ENCODE assay signal across 18 cellular contexts in genomic region chr7:130907439-130907838, GRCh38.
DNase-seq lines count a peak whose midpoint lies in the region; ATAC-seq and TF ChIP-seq lines count a peak whose summit lies in the region.
"Had no signal": no experiment of that assay in that cellular context is flagged by ENCODE, and none has a peak within 500 bp of the region (broad histone marks: within the 10 kb centered on the region; RNA-seq: fewer than 3 reads in every experiment).

No MANE protein-coding gene starts in this region.

- peaks cover 100% of the 10 kb centered on the region for H3F3A ChIP-seq in SK-N-SH (replicated peaks; ENCODE audit: insufficient read depth)

- peaks cover 94% of the 10 kb centered on the region for H3K79me2 ChIP-seq in SK-N-SH (ENCODE audit: insufficient read depth)

- no peaks in the 10 kb centered on the region for H3K9me2 ChIP-seq in SK-N-SH

- no peak for ATAC-seq in SK-N-SH treated with all-trans-retinoic acid at 6 μM for 48 hours
- ATAC-seq in GM19351 (IDR thresholded peaks at IDR 0.05; ENCODE audit: unreplicated experiment): no peak

- CTCF ChIA-PET in SK-N-SH (lab: Yijun Ruan, JAX): interaction anchor here (1.4 to 2.0 kb wide), 3 partner anchors 10 to 133 kb away, joined by 3 to 12 read pairs (median 8); no protein-coding TSS in a partner anchor

- H3K4me1 ChIP-seq in SK-N-SH (ENCODE audit: control insufficient read depth in 1 of 2, insufficient read depth in 2 of 2, low read depth in 1 of 2, low read length in 1 of 2): peaks cover 15 to 39% of the 10 kb centered on the region in 2 experiments

- peak overlapping the region; percentile 89; the same call in 1 of the 2 replicates for H3K4me2 ChIP-seq in SK-N-SH

- intact Hi-C loops in activated T-helper 2 cell treated with anti-CD3 and anti-CD28 coated beads, Interferon-gamma antibody, Interleukin-2, Interleukin-4, amounts not matched to agents 10 μg/mL and 5 μg/mL and 100 μg/mL, durations not matched to agents 14 hours and 24 hours and 36 hours (cut with micrococcal nuclease): no loop called here

- no peak for DNase-seq in SK-N-SH
- peak; percentile 62 for DNase-seq in EH (ENCODE audit: low read depth)
- no peak for DNase-seq in activated T-helper 2 cell treated with anti-CD3 and anti-CD28 coated beads, Interferon-gamma antibody, Interleukin-2, Interleukin-4, amounts not matched to agents 10 μg/mL and 5 μg/mL and 100 μg/mL, durations not matched to agents 14 hours and 24 hours and 36 hours (ENCODE audit: low spot score)
- DNase-seq in fibroblast of the aortic adventitia (ENCODE audit: low read depth): no peak
- no peak for DNase-seq in NCI-H524 treated with DMSO at 0.1 percent for 48 hours (lab: John Stamatoyannopoulos, UW)
- no peak for DNase-seq in hippocampal formation (lab: John Stamatoyannopoulos, UW)
- DNase-seq: activated B cell treated with CpG ODN at 0.5 μM for 24 hours, Caco-2, esophagus squamous epithelium, H9, MM.1S, NCI-H2107, substantia nigra had no signal

- no peaks in the 10 kb centered on the region for H3K9me3 Mint-ChIP-seq in activated T-helper 2 cell treated with anti-CD3 and anti-CD28 coated beads, Interferon-gamma antibody, Interleukin-2, Interleukin-4, amounts not matched to agents 10 μg/mL and 5 μg/mL and 100 μg/mL, durations not matched to agents 14 hours and 24 hours and 36 hours
- H3K9me3 Mint-ChIP-seq: activated B cell treated with CpG ODN at 0.5 μM for 24 hours, H9 had no signal

- POLR2A ChIA-PET in SK-N-SH (lab: Yijun Ruan, JAX): no interaction called here

- TF ChIP-seq CTCF in SK-N-SH (IDR thresholded peaks at IDR 0.05) (no peak), fibroblast of the aortic adventitia (IDR thresholded peaks at IDR 0.05; ENCODE audit: insufficient read depth, low read length) (no peak)

- peaks cover 87% of the 10 kb centered on the region for H3K36me3 Mint-ChIP-seq in activated T-helper 2 cell treated with anti-CD3 and anti-CD28 coated beads, Interferon-gamma antibody, Interleukin-2, Interleukin-4, amounts not matched to agents 10 μg/mL and 5 μg/mL and 100 μg/mL, durations not matched to agents 14 hours and 24 hours and 36 hours (ENCODE audit: low read depth)

- peak overlapping the region; percentile 1 to 100; a peak in 3 of 4 replicates for H3K27ac ChIP-seq in SK-N-SH (ENCODE audit: low read depth in 2 of 2, low read length in 1 of 2)
- H3K27ac ChIP-seq: 22Rv1, neutrophil had no signal

- WGBS in SK-N-SH (ENCODE audit: low lambda C conversion rate): 49% methylated on average over 4 of the region's 4 CpGs

- peak overlapping the region; percentile 35 for H3K27ac Mint-ChIP-seq in activated T-helper 2 cell treated with anti-CD3 and anti-CD28 coated beads, Interferon-gamma antibody, Interleukin-2, Interleukin-4, amounts not matched to agents 10 μg/mL and 5 μg/mL and 100 μg/mL, durations not matched to agents 14 hours and 24 hours and 36 hours
- H3K27ac Mint-ChIP-seq: activated B cell treated with CpG ODN at 0.5 μM for 24 hours, H9 had no signal

- TF ChIP-seq RAD21 in SK-N-SH (IDR thresholded peaks at IDR 0.05; ENCODE audit: low read length): no peak

- H3K9me3 ChIP-seq in SK-N-SH: no peaks in the 10 kb centered on the region
- H3K9me3 ChIP-seq: Caco-2, esophagus squamous epithelium, neutrophil had no signal

- H3K4me1 Mint-ChIP-seq in activated T-helper 2 cell treated with anti-CD3 and anti-CD28 coated beads, Interferon-gamma antibody, Interleukin-2, Interleukin-4, amounts not matched to agents 10 μg/mL and 5 μg/mL and 100 μg/mL, durations not matched to agents 14 hours and 24 hours and 36 hours (ENCODE audit: low read depth): peaks cover 68% of the 10 kb centered on the region

- peak overlapping the region; percentile 71; the same call in 1 of the 2 replicates for H3K9ac ChIP-seq in SK-N-SH

- H3K36me3 ChIP-seq in SK-N-SH (replicated peaks in 1 of 2; ENCODE audit: control insufficient read depth in 1 of 2, insufficient read depth in 2 of 2, low read length in 1 of 2): peaks cover 9 to 53% of the 10 kb centered on the region in 2 experiments

- H3K4me3 ChIP-seq in SK-N-SH (ENCODE audit: low read depth in 2 of 2, low read length in 1 of 2) (peak overlapping the region in 1 of 2 experiments; percentile 68; a peak in 2 of 4 replicates), fibroblast of the aortic adventitia (ENCODE audit: low read depth, low read length) (peak overlapping the region; percentile 0)
- H3K4me3 ChIP-seq: esophagus squamous epithelium, lung had no signal

- no peak overlapping the region for H2AFZ ChIP-seq in SK-N-SH (ENCODE audit: low read depth)

- H3K27me3 Mint-ChIP-seq in activated T-helper 2 cell treated with anti-CD3 and anti-CD28 coated beads, Interferon-gamma antibody, Interleukin-2, Interleukin-4, amounts not matched to agents 10 μg/mL and 5 μg/mL and 100 μg/mL, durations not matched to agents 14 hours and 24 hours and 36 hours (ENCODE audit: low read depth): no peaks in the 10 kb centered on the region
- H3K27me3 Mint-ChIP-seq: activated B cell treated with CpG ODN at 0.5 μM for 24 hours had no signal

- H4K20me1 ChIP-seq in SK-N-SH (ENCODE audit: insufficient read depth): peaks cover 51% of the 10 kb centered on the region

- H3K27me3 ChIP-seq in SK-N-SH (ENCODE audit: insufficient read depth): no peaks in the 10 kb centered on the region
- H3K27me3 ChIP-seq: esophagus squamous epithelium, neutrophil had no signal

- TF ChIP-seq EP300 in SK-N-SH (IDR thresholded peaks at IDR 0.05; ENCODE audit: borderline replicate concordance in 1 of 2, low read depth in 1 of 2, low read length in 1 of 2): no peak

- H3K4me3 Mint-ChIP-seq in activated T-helper 2 cell treated with anti-CD3 and anti-CD28 coated beads, Interferon-gamma antibody, Interleukin-2, Interleukin-4, amounts not matched to agents 10 μg/mL and 5 μg/mL and 100 μg/mL, durations not matched to agents 14 hours and 24 hours and 36 hours (ENCODE audit: low read depth): no peak overlapping the region
- H3K4me3 Mint-ChIP-seq: activated B cell treated with CpG ODN at 0.5 μM for 24 hours, H9 had no signal

TF ChIP-seq in SK-N-SH, 30 proteins besides CTCF, POLR2A, EP300 and RAD21:
- TF ChIP-seq GATA2 (CRISPR knock-in tag; IDR thresholded peaks at IDR 0.05): no peak
- 0 out of 2 replicates have a peak, but pooled peaks have one; percentile 14 for TF ChIP-seq POLR2AphosphoS5 (IDR thresholded peaks at IDR 0.05; ENCODE audit: low read depth, low read length)

TF ChIP-seq in SK-N-SH treated with all-trans-retinoic acid at 6 μM for 48 hours, 23 proteins besides CTCF, POLR2A, EP300 and RAD21:
- TF ChIP-seq CREB5 (CRISPR knock-in tag; IDR thresholded peaks at IDR 0.05; ENCODE audit: low read depth): no peak
- no peak for TF ChIP-seq ZNF8 (CRISPR knock-in tag; IDR thresholded peaks at IDR 0.05)
- no peak for TF ChIP-seq TCF4 (CRISPR knock-in tag; IDR thresholded peaks at IDR 0.05; ENCODE audit: borderline replicate concordance)
- TF ChIP-seq BACH2 (CRISPR knock-in tag; IDR thresholded peaks at IDR 0.05; ENCODE audit: borderline replicate concordance): no peak
- TF ChIP-seq ISL1 (CRISPR knock-in tag; IDR thresholded peaks at IDR 0.05): no peak
- no peak for TF ChIP-seq ARNTL (CRISPR knock-in tag; IDR thresholded peaks at IDR 0.05; ENCODE audit: borderline replicate concordance, low read depth)
- no peak for TF ChIP-seq PATZ1 (CRISPR knock-in tag; IDR thresholded peaks at IDR 0.05; ENCODE audit: borderline replicate concordance)
- no peak for TF ChIP-seq CSDC2 (CRISPR knock-in tag; IDR thresholded peaks at IDR 0.05)
